In genomic region chr17:45271603-45272002, GRCh38 we compare ENCODE assay signal across 12 cellular contexts. TPM values are rescaled to one million over a fixed set of nuclear protein-coding genes. Genes with fewer than 3 reads are reported as not detected.
DNase-seq lines count a peak whose midpoint lies in the region; ATAC-seq lines count a peak whose summit lies in the region.
"Had no signal": no experiment of that assay in that cellular context is flagged by ENCODE, and none has a peak within 500 bp of the region (broad histone marks: within the 10 kb centered on the region; RNA-seq: fewer than 3 reads in every experiment).

No MANE protein-coding gene starts in this region.

- no peaks in the 10 kb centered on the region for H3K9me3 ChIP-seq in T-helper 17 cell (ENCODE audit: control insufficient read depth, low read length, poor library complexity, severe bottlenecking)
- H3K9me3 ChIP-seq: A549, BE2C had no signal

- H3K4me1 Mint-ChIP-seq in T-helper 17 cell: peaks cover 2% of the 10 kb centered on the region
- peaks cover 27 to 55% of the 10 kb centered on the region in 2 donors for H3K4me1 Mint-ChIP-seq in stimulated activated naive B cell treated with anti-CD40 and anti-IgM and Interleukin-4, amounts not matched to agents 10 μg/mL and 1 μg/mL and 100 μg/mL, for 72 hours
- H3K4me1 Mint-ChIP-seq: CD4-positive, alpha-beta memory T cell had no signal

- H3K36me3 Mint-ChIP-seq in activated naive CD4-positive, alpha-beta T cell treated with anti-CD3 and anti-CD28 coated beads, Interleukin-2, amount 50 U/mL, for 72 hours: peaks cover 25% of the 10 kb centered on the region in 2 donors
- peaks cover 3% of the 10 kb centered on the region for H3K36me3 Mint-ChIP-seq in T-helper 17 cell (ENCODE audit: low read depth)
- H3K36me3 Mint-ChIP-seq in stimulated activated naive B cell treated with anti-CD40 and anti-IgM and Interleukin-4, amounts not matched to agents 10 μg/mL and 1 μg/mL and 100 μg/mL, for 72 hours: peaks cover 58 to 66% of the 10 kb centered on the region in 2 donors

- intact Hi-C loops in left colon (cut with DNase I, micrococcal nuclease): no loop called here

- no peak for DNase-seq in activated naive CD4-positive, alpha-beta T cell treated with anti-CD3 and anti-CD28 coated beads, Interleukin-2, amount 50 U/mL, for 72 hours (ENCODE audit: low spot score in 2 of 2)
- no peak for DNase-seq in activated naive CD4-positive, alpha-beta T cell (lab: John Stamatoyannopoulos, UW)
- DNase-seq in T-helper 17 cell (no peak), left colon (no peak), SKM-1 treated with dmso at 0.1 percent for 144 hours (lab: John Stamatoyannopoulos, UW; ENCODE audit: unreplicated experiment) (no peak)
- DNase-seq in stimulated activated naive B cell treated with anti-CD40 and anti-IgM and Interleukin-4, amounts not matched to agents 10 μg/mL and 1 μg/mL and 100 μg/mL, for 72 hours: no peak
- DNase-seq: DMS79, GM23248 had no signal

- no peaks in the 10 kb centered on the region for H3K9me3 Mint-ChIP-seq in activated naive CD4-positive, alpha-beta T cell treated with anti-CD3 and anti-CD28 coated beads, Interleukin-2, amount 50 U/mL, for 72 hours
- no peaks in the 10 kb centered on the region for H3K9me3 Mint-ChIP-seq in stimulated activated naive B cell treated with anti-CD40 and anti-IgM and Interleukin-4, amounts not matched to agents 10 μg/mL and 1 μg/mL and 100 μg/mL, for 72 hours
- H3K9me3 Mint-ChIP-seq: CD4-positive, alpha-beta memory T cell had no signal

- H3K27ac Mint-ChIP-seq in activated naive CD4-positive, alpha-beta T cell treated with anti-CD3 and anti-CD28 coated beads, Interleukin-2, amount 50 U/mL, for 72 hours: peak overlapping the region; percentile 39 to 65
- H3K27ac Mint-ChIP-seq in T-helper 17 cell: peak overlapping the region; percentile 3
- H3K27ac Mint-ChIP-seq in stimulated activated naive B cell treated with anti-CD40 and anti-IgM and Interleukin-4, amounts not matched to agents 10 μg/mL and 1 μg/mL and 100 μg/mL, for 72 hours: peak overlapping the region; percentile 82

- no peak for ATAC-seq in activated naive CD4-positive, alpha-beta T cell treated with anti-CD3 and anti-CD28 coated beads, Interleukin-2, amount 50 U/mL, for 72 hours
- no peak for ATAC-seq in T-helper 17 cell
- ATAC-seq in left colon: peak; percentile 31
- ATAC-seq in stimulated activated naive B cell treated with anti-CD40 and anti-IgM and Interleukin-4, amounts not matched to agents 10 μg/mL and 1 μg/mL and 100 μg/mL, for 72 hours (replicated peaks): no peak

- no peak overlapping the region for H3K4me3 Mint-ChIP-seq in T-helper 17 cell
- H3K4me3 Mint-ChIP-seq in stimulated activated naive B cell treated with anti-CD40 and anti-IgM and Interleukin-4, amounts not matched to agents 10 μg/mL and 1 μg/mL and 100 μg/mL, for 72 hours: no peak overlapping the region
- H3K4me3 Mint-ChIP-seq: CD4-positive, alpha-beta memory T cell had no signal

- no peaks in the 10 kb centered on the region for H3K27me3 Mint-ChIP-seq in T-helper 17 cell
- no peaks in the 10 kb centered on the region for H3K27me3 Mint-ChIP-seq in stimulated activated naive B cell treated with anti-CD40 and anti-IgM and Interleukin-4, amounts not matched to agents 10 μg/mL and 1 μg/mL and 100 μg/mL, for 72 hours
- H3K27me3 Mint-ChIP-seq: CD4-positive, alpha-beta memory T cell had no signal

RNA-seq across cellular contexts. Expression of gene SPATA32, which starts 9.7 kb away (rescaled TPM):
- total RNA-seq in activated naive CD4-positive, alpha-beta T cell treated with anti-CD3 and anti-CD28 coated beads, Interleukin-2, amount 50 U/mL, for 72 hours: under 1 TPM; 0.37 to 0.50 TPM
- total RNA-seq in T-helper 17 cell (under 1 TPM in 1 of 2 donors, not detected in 1; 0.17 TPM), left colon (not detected)
- total RNA-seq: G401, GM23248 had no signal

RNA-seq across cellular contexts. Expression of gene MAP3K14, which starts 45.2 kb away (rescaled TPM):
- 10 to 100 TPM; 38.4 to 54.4 TPM for total RNA-seq in activated naive CD4-positive, alpha-beta T cell treated with anti-CD3 and anti-CD28 coated beads, Interleukin-2, amount 50 U/mL, for 72 hours
- total RNA-seq in T-helper 17 cell (10 to 100 TPM; 43.8 to 49.1 TPM), left colon (10 to 100 TPM; 13.0 to 13.3 TPM)

RNA-seq across cellular contexts. Expression of gene FMNL1, which starts 49.9 kb away (rescaled TPM):
- total RNA-seq in activated naive CD4-positive, alpha-beta T cell treated with anti-CD3 and anti-CD28 coated beads, Interleukin-2, amount 50 U/mL, for 72 hours: 100 to 1,000 TPM; 221 to 735 TPM
- total RNA-seq in T-helper 17 cell (100 to 1,000 TPM; 509 to 550 TPM), left colon (10 to 100 TPM in 1 of 2 donors, 1 to 10 TPM in 1; 5.4 to 12.2 TPM)

Comparison
In these comparisons a context has a peak if more than half of its experiments do, and no peak if none do; other contexts are left out.
1. H3K27ac Mint-ChIP-seq: peak in every context shown above with its lines; median percentile 82 in stimulated activated naive B cell treated with anti-CD40 and anti-IgM and Interleukin-4, amounts not matched to agents 10 μg/mL and 1 μg/mL and 100 μg/mL, for 72 hours; 52 in activated naive CD4-positive, alpha-beta T cell treated with anti-CD3 and anti-CD28 coated beads, Interleukin-2, amount 50 U/mL, for 72 hours; 3 in T-helper 17 cell.
2. RNA of gene FMNL1, which starts 49.9 kb away (total RNA-seq): 221 to 735 TPM in activated naive CD4-positive, alpha-beta T cell treated with anti-CD3 and anti-CD28 coated beads, Interleukin-2, amount 50 U/mL, for 72 hours and 509 to 550 TPM in T-helper 17 cell; 5.4 to 12.2 TPM in left colon; every median in the first group is over 10 times any median in the second.